Comparison of ENCODE assay signal across 14 cellular contexts in genomic region chr6:79461205-79461604, GRCh38.
DNase-seq lines count a peak whose midpoint lies in the region; ATAC-seq and TF ChIP-seq lines count a peak whose summit lies in the region.
"Had no signal": no experiment of that assay in that cellular context is flagged by ENCODE, and none has a peak within 500 bp of the region (broad histone marks: within the 10 kb centered on the region; RNA-seq: fewer than 3 reads in every experiment).

No MANE protein-coding gene starts in this region.

- TF ChIP-seq POLR2A in suprapubic skin (IDR thresholded peaks at IDR 0.05) = no peak

- peaks cover 0 to 4% (median 0%) of the 10 kb centered on the region in 9 donors for H3K9me3 Mint-ChIP-seq in naive thymus-derived CD8-positive, alpha-beta T cell
- H3K9me3 Mint-ChIP-seq in GM23338 = peaks cover 5% of the 10 kb centered on the region; the same call in 2 of the 3 replicates
- peaks cover 0 to 2% of the 10 kb centered on the region in 2 donors for H3K9me3 Mint-ChIP-seq in effector memory CD8-positive, alpha-beta T cell

- POLR2A ChIA-PET in naive thymus-derived CD8-positive, alpha-beta T cell (lab: Charles Lee) = no interaction called here

- DNase-seq in LoVo (ENCODE audit: low spot score) (peak; percentile 38), kidney tubule cell (ENCODE audit: low spot score) (peak; percentile 68), suprapubic skin (ENCODE audit: low spot score in 2 of 2) (no peak), GM23338 (ENCODE audit: low spot score) (no peak)
- DNase-seq in naive thymus-derived CD8-positive, alpha-beta T cell = no peak
- no peak for DNase-seq in effector memory CD8-positive, alpha-beta T cell
- DNase-seq: activated CD8-positive, alpha-beta memory T cell treated with anti-CD3 and anti-CD28 coated beads, Interleukin-2, amount 50 U/mL, for 4 hours; activated naive CD4-positive, alpha-beta T cell treated with anti-CD3 and anti-CD28 coated beads, Interleukin-2, amount 50 U/mL, for 16 hours; endodermal cell; NCI-H2029 treated with DMSO at 0.1 percent for 48 hours; NCI-H748 treated with DMSO at 0.1 percent for 48 hours had no signal

- TF ChIP-seq CTCF in suprapubic skin (IDR thresholded peaks at IDR 0.05) = no peak
- no peak for TF ChIP-seq CTCF in GM23338 (conservative IDR thresholded peaks at IDR 0.05; ENCODE audit: low read depth in 2 of 2)

- H3K27me3 Mint-ChIP-seq in naive thymus-derived CD8-positive, alpha-beta T cell = peaks cover 3 to 26% (median 9%) of the 10 kb centered on the region in 5 donors
- no peaks in the 10 kb centered on the region for H3K27me3 Mint-ChIP-seq in GM23338 (ENCODE audit: insufficient read depth, low read depth, poor library complexity)
- no peaks in the 10 kb centered on the region for H3K27me3 Mint-ChIP-seq in effector memory CD8-positive, alpha-beta T cell

- peaks cover 2% of the 10 kb centered on the region for H3K4me1 ChIP-seq in suprapubic skin
- H3K4me1 ChIP-seq in GM23338 (ENCODE audit: insufficient read depth) = peaks cover 5% of the 10 kb centered on the region; the same call in 1 of the 2 replicates

- TF ChIP-seq EP300 in suprapubic skin (IDR thresholded peaks at IDR 0.05) = no peak

- no peaks in the 10 kb centered on the region for H3K36me3 ChIP-seq in suprapubic skin
- no peaks in the 10 kb centered on the region for H3K36me3 ChIP-seq in GM23338 (ENCODE audit: insufficient read depth)
- H3K36me3 ChIP-seq: cardiac muscle cell had no signal

- 74% methylated on average over 3 of the region's 3 CpGs for WGBS in suprapubic skin

- no peaks in the 10 kb centered on the region for H3K4me1 Mint-ChIP-seq in naive thymus-derived CD8-positive, alpha-beta T cell
- peaks cover 10% of the 10 kb centered on the region; the same call in 2 of the 3 replicates for H3K4me1 Mint-ChIP-seq in GM23338
- H3K4me1 Mint-ChIP-seq in effector memory CD8-positive, alpha-beta T cell (ENCODE audit: low read depth in 2 of 2) = no peaks in the 10 kb centered on the region

- H3K27me3 ChIP-seq in suprapubic skin (no peaks in the 10 kb centered on the region), GM23338 (ENCODE audit: insufficient read depth) (no peaks in the 10 kb centered on the region)
- H3K27me3 ChIP-seq: cardiac muscle cell had no signal

- no peak overlapping the region for H3K27ac Mint-ChIP-seq in naive thymus-derived CD8-positive, alpha-beta T cell
- H3K27ac Mint-ChIP-seq in GM23338 = no peak overlapping the region
- H3K27ac Mint-ChIP-seq in effector memory CD8-positive, alpha-beta T cell = no peak overlapping the region
- H3K27ac Mint-ChIP-seq: endodermal cell had no signal

- no peaks in the 10 kb centered on the region for H3K9me3 ChIP-seq in suprapubic skin

- H3F3A ChIP-seq in GM23338 (replicated peaks; ENCODE audit: low read depth) = no peaks in the 10 kb centered on the region

- H3K4me3 Mint-ChIP-seq in naive thymus-derived CD8-positive, alpha-beta T cell = no peak overlapping the region
- no peak overlapping the region for H3K4me3 Mint-ChIP-seq in GM23338
- H3K4me3 Mint-ChIP-seq in effector memory CD8-positive, alpha-beta T cell = no peak overlapping the region
- H3K4me3 Mint-ChIP-seq: endodermal cell had no signal

- peak; percentile 54 for ATAC-seq in GM21737 (IDR thresholded peaks at IDR 0.05; ENCODE audit: unreplicated experiment)
- no peak for ATAC-seq in naive thymus-derived CD8-positive, alpha-beta T cell
- ATAC-seq in GM23338 = no peak
- ATAC-seq in effector memory CD8-positive, alpha-beta T cell (replicated peaks) = no peak

- no peaks in the 10 kb centered on the region for H3K36me3 Mint-ChIP-seq in naive thymus-derived CD8-positive, alpha-beta T cell
- H3K36me3 Mint-ChIP-seq in GM23338 (ENCODE audit: low read depth) = no peaks in the 10 kb centered on the region
- H3K36me3 Mint-ChIP-seq in effector memory CD8-positive, alpha-beta T cell (ENCODE audit: insufficient read depth) = no peaks in the 10 kb centered on the region

- H2AFZ ChIP-seq in GM23338 = no peak overlapping the region

- no peaks in the 10 kb centered on the region for H3K79me2 ChIP-seq in GM23338 (replicated peaks; ENCODE audit: insufficient read depth)

- H3K4me3 ChIP-seq in suprapubic skin = no peak overlapping the region
- H3K4me3 ChIP-seq in GM23338 = no peak overlapping the region
- H3K4me3 ChIP-seq: cardiac muscle cell had no signal

- H3K27ac ChIP-seq in suprapubic skin (peak overlapping the region; percentile 7), GM23338 (ENCODE audit: low read depth) (no peak overlapping the region)
- H3K27ac ChIP-seq: C4-2B, cardiac muscle cell had no signal

- H3K4me2 ChIP-seq in GM23338 = no peak overlapping the region

- H3K9me2 ChIP-seq in GM23338 (ENCODE audit: insufficient read depth) = no peaks in the 10 kb centered on the region

- no peaks in the 10 kb centered on the region for H4K20me1 ChIP-seq in GM23338 (replicated peaks; ENCODE audit: insufficient read depth)

TF ChIP-seq in GM23338, 12 proteins besides CTCF, POLR2A, EP300 and RAD21:
- TF ChIP-seq STAT1 (IDR thresholded peaks at IDR 0.05; ENCODE audit: unreplicated experiment) = no peak
- no peak for TF ChIP-seq ETS1 (IDR thresholded peaks at IDR 0.05)

Comparison
In these comparisons a context has a peak if more than half of its experiments do, and no peak if none do; other contexts are left out.
1. DNase-seq: peak in LoVo (single experiment) and kidney tubule cell (single experiment); none in suprapubic skin (0 of 2), naive thymus-derived CD8-positive, alpha-beta T cell (0 of 10), GM23338 (single experiment) and effector memory CD8-positive, alpha-beta T cell (0 of 3).